Comparison of ENCODE assay signal across 35 cellular contexts in the genomic region with DNA sequence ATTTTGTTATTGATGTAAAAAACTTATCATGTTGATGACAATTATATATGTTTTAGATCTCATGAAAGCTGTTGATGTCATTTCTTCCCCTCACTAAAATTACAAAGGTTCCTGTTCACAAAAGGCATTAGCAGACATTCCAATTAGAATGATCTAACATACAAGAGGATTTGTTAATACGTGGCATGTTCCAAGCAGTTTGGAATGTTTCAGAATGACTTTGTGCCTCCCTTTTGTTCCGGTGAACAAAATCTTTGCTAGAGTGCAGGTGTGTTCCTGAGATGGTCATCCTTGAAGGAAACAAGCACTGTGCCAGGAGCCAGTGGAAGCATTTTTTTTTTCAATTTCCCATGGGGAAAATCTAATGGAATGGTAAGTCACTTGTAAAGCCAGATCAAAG.
"Had no signal": no experiment of that assay in that cellular context is flagged by ENCODE, and none has a peak within 500 bp of the region (broad histone marks: within the 10 kb centered on the region; RNA-seq: fewer than 3 reads in every experiment).

No MANE protein-coding gene starts in this region.

- H3K27me3 Mint-ChIP-seq: activated CD4-positive, alpha-beta memory T cell treated with anti-CD3 and anti-CD28 coated beads, Interleukin-2, amount 10 ng/mL, durations not matched to agents 7 days and 5 days; activated CD8-positive, alpha-beta memory T cell treated with anti-CD3 and anti-CD28 coated beads, Interleukin-2, amount 10 ng/mL, durations not matched to agents 7 days and 5 days; activated naive CD8-positive, alpha-beta T cell treated with anti-CD3 and anti-CD28 coated beads, Interleukin-2, amount 10 ng/mL, durations not matched to agents 7 days and 5 days; T-cell; T-helper 17 cell had no signal

- DNase-seq: activated CD4-positive, alpha-beta memory T cell treated with anti-CD3 and anti-CD28 coated beads, Interleukin-2, amount 10 ng/mL, durations not matched to agents 7 days and 5 days; activated CD4-positive, alpha-beta T cell treated with anti-CD3 and anti-CD28 coated beads for 1 hour; activated CD4-positive, alpha-beta T cell treated with anti-CD3 and anti-CD28 coated beads for 48 hours; activated CD4-positive, CD25-positive, alpha-beta regulatory T cell; activated CD8-positive, alpha-beta memory T cell treated with anti-CD3 and anti-CD28 coated beads for 24 hours; activated CD8-positive, alpha-beta memory T cell treated with anti-CD3 and anti-CD28 coated beads, Interleukin-2, amount 10 ng/mL, durations not matched to agents 7 days and 5 days; activated CD8-positive, alpha-beta memory T cell treated with anti-CD3 and anti-CD28 coated beads, Interleukin-2, amount 50 U/mL, for 48 hours; activated effector memory CD4-positive, alpha-beta T cell treated with anti-CD3 and anti-CD28 coated beads, Interleukin-2, amount 50 U/mL, for 16 hours; activated naive CD4-positive, alpha-beta T cell; activated naive CD8-positive, alpha-beta T cell treated with anti-CD3 and anti-CD28 coated beads, Interleukin-2, amount 10 ng/mL, durations not matched to agents 7 days and 5 days; activated T-cell treated with anti-CD3 and anti-CD28 coated beads, Interleukin-2, amount 50 U/mL, for 48 hours; amygdala; central memory CD4-positive, alpha-beta T cell; MG63; NCI-H1048; NCI-H1436 treated with DMSO at 0.1 percent for 48 hours; NCI-H1694 treated with DMSO at 0.1 percent for 48 hours; NCI-H2029; NCI-H510A; NCI-H526; NCI-H748 treated with DMSO at 0.1 percent for 48 hours; NK-92 treated with Interleukin-12 subunit alpha and Interleukin-12 subunit beta, amount 100 ng/mL, for 24 hours; PC-3; Peyer's patch; RPMI8226; SIG-M5; T-cell; T-helper 17 cell; T-helper 9 cell; WERI-Rb-1 had no signal

- H3K27me3 ChIP-seq: ascending aorta, MG63, Peyer's patch had no signal

- H3K36me3 ChIP-seq: ascending aorta, MG63, Peyer's patch, WERI-Rb-1 had no signal

- H3K27ac Mint-ChIP-seq: activated CD4-positive, alpha-beta memory T cell treated with anti-CD3 and anti-CD28 coated beads, Interleukin-2, amount 10 ng/mL, durations not matched to agents 7 days and 5 days; activated CD8-positive, alpha-beta memory T cell treated with anti-CD3 and anti-CD28 coated beads, Interleukin-2, amount 10 ng/mL, durations not matched to agents 7 days and 5 days; activated naive CD4-positive, alpha-beta T cell treated with anti-CD3 and anti-CD28 coated beads, Interleukin-2, amount 50 U/mL, for 24 hours; activated naive CD8-positive, alpha-beta T cell treated with anti-CD3 and anti-CD28 coated beads, Interleukin-2, amount 10 ng/mL, durations not matched to agents 7 days and 5 days; brain; T-cell; T-helper 17 cell had no signal

- FAIRE-seq: colon had no signal

- H3K4me3 ChIP-seq: ascending aorta, MG63, Peyer's patch had no signal

- H3K27ac ChIP-seq: ascending aorta, Peyer's patch, WERI-Rb-1 had no signal

- H3K9me3 Mint-ChIP-seq: activated CD4-positive, alpha-beta memory T cell treated with anti-CD3 and anti-CD28 coated beads, Interleukin-2, amount 10 ng/mL, durations not matched to agents 7 days and 5 days; activated naive CD4-positive, alpha-beta T cell treated with anti-CD3 and anti-CD28 coated beads, Interleukin-2, amount 50 U/mL, for 24 hours; activated naive CD8-positive, alpha-beta T cell treated with anti-CD3 and anti-CD28 coated beads, Interleukin-2, amount 10 ng/mL, durations not matched to agents 7 days and 5 days; brain; T-cell had no signal

- H3K4me1 Mint-ChIP-seq: activated CD4-positive, alpha-beta memory T cell treated with anti-CD3 and anti-CD28 coated beads, Interleukin-2, amount 10 ng/mL, durations not matched to agents 7 days and 5 days; activated CD8-positive, alpha-beta memory T cell treated with anti-CD3 and anti-CD28 coated beads, Interleukin-2, amount 10 ng/mL, durations not matched to agents 7 days and 5 days; activated naive CD4-positive, alpha-beta T cell treated with anti-CD3 and anti-CD28 coated beads, Interleukin-2, amount 50 U/mL, for 24 hours; activated naive CD8-positive, alpha-beta T cell treated with anti-CD3 and anti-CD28 coated beads, Interleukin-2, amount 10 ng/mL, durations not matched to agents 7 days and 5 days; T-cell; T-helper 17 cell had no signal

- ATAC-seq: activated CD8-positive, alpha-beta memory T cell treated with anti-CD3 and anti-CD28 coated beads, Interleukin-2, amount 10 ng/mL, durations not matched to agents 7 days and 5 days; SK-N-SH treated with all-trans-retinoic acid at 6 μM for 48 hours; T-cell; T-helper 17 cell had no signal

- H3K36me3 Mint-ChIP-seq: activated CD8-positive, alpha-beta memory T cell treated with anti-CD3 and anti-CD28 coated beads, Interleukin-2, amount 10 ng/mL, durations not matched to agents 7 days and 5 days; activated naive CD4-positive, alpha-beta T cell treated with anti-CD3 and anti-CD28 coated beads, Interleukin-2, amount 50 U/mL, for 24 hours; activated naive CD8-positive, alpha-beta T cell treated with anti-CD3 and anti-CD28 coated beads, Interleukin-2, amount 10 ng/mL, durations not matched to agents 7 days and 5 days; brain; T-cell had no signal

- H3K9me3 ChIP-seq: ascending aorta, MG63, Peyer's patch had no signal

- H3K4me1 ChIP-seq: ascending aorta, Peyer's patch had no signal

- H3K4me3 Mint-ChIP-seq: activated CD4-positive, alpha-beta memory T cell treated with anti-CD3 and anti-CD28 coated beads, Interleukin-2, amount 10 ng/mL, durations not matched to agents 7 days and 5 days; activated CD8-positive, alpha-beta memory T cell treated with anti-CD3 and anti-CD28 coated beads, Interleukin-2, amount 10 ng/mL, durations not matched to agents 7 days and 5 days; activated naive CD4-positive, alpha-beta T cell treated with anti-CD3 and anti-CD28 coated beads, Interleukin-2, amount 50 U/mL, for 24 hours; activated naive CD8-positive, alpha-beta T cell treated with anti-CD3 and anti-CD28 coated beads, Interleukin-2, amount 10 ng/mL, durations not matched to agents 7 days and 5 days; brain; T-cell; T-helper 17 cell had no signal
